In genomic region chr2:73268831-73269685, GRCh38 we compare ENCODE assay signal across 1 cellular context.
TF ChIP-seq lines count a peak whose summit lies in the region.

No MANE protein-coding gene starts in this region.

TF ChIP-seq in neural cell, 6 proteins besides CTCF, POLR2A, EP300 and RAD21 (continued from another document):
- TF ChIP-seq REST (IDR thresholded peaks at IDR 0.05; ENCODE audit: borderline replicate concordance) (no peak), SMC3 (conservative IDR thresholded peaks at IDR 0.05; ENCODE audit: poor library complexity) (no peak)
